Comparison of ENCODE assay signal across 7 cellular contexts in the genomic region with DNA sequence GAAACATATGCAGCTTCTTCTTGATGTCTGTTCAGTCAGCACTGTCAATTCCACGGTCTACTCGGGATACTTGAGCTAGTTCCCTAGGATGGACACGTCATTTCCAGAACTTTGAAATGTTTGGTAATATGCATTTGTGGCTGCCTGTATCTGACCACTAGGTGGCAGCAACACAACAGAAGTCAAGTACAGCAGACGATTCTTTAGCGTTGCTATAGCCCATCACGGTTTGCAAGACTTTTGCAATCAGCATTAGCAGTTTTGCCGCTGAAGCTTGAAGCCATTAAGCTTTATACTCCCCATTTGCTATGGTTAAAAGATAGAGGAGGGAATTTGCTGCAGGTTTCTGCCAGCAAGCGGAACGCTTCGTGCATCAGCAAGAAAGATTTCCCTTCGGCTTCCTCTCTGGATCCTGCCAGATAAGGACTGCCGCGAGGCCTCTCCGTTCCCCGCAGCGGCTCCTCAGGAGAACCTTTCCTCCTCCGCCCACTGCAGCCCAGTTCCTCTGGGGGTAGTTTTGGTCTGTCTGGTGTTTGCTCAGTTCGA.
DNase-seq lines count a peak whose midpoint lies in the region; ATAC-seq and TF ChIP-seq lines count a peak whose summit lies in the region.

No MANE protein-coding gene starts in this region.

- peak; percentile 38 to 83 for DNase-seq in NCI-H526 (lab: John Stamatoyannopoulos, UW)
- peak; percentile 92 for DNase-seq in activated CD4-positive, alpha-beta T cell treated with anti-CD3 and anti-CD28 coated beads, Interleukin-2, amount 10 ng/mL, durations not matched to agents 24 days and 14 days
- DNase-seq in dermis blood vessel endothelial cell = peak; percentile 98
- peak; percentile 87 to 93 for DNase-seq in lower leg skin (ENCODE audit: low spot score in 2 of 2)
- DNase-seq in stimulated activated CD4-positive, alpha-beta T cell treated with anti-CD3 and anti-CD28 coated beads, TNF-alpha, amount 100 ng/mL, for 1 hour (ENCODE audit: low read depth in 3 of 3, low spot score in 1 of 3) = peak; percentile 17 to 37 (median 24)

- TF ChIP-seq CTCF in GM12875 (IDR thresholded peaks at IDR 0.05; ENCODE audit: borderline replicate concordance, insufficient read depth, low read depth, low read length) = peak; percentile 74
- TF ChIP-seq CTCF in lower leg skin (IDR thresholded peaks at IDR 0.05) = peak in 1 of 3 donors; percentile 53

- ATAC-seq in HG03196 (IDR thresholded peaks at IDR 0.05; ENCODE audit: unreplicated experiment) = peak; percentile 63

- H3K27me3 Mint-ChIP-seq in activated CD4-positive, alpha-beta T cell treated with anti-CD3 and anti-CD28 coated beads, Interleukin-2, amount 10 ng/mL, durations not matched to agents 24 days and 14 days = no peaks in the 10 kb centered on the region

- no peaks in the 10 kb centered on the region for H3K36me3 Mint-ChIP-seq in activated CD4-positive, alpha-beta T cell treated with anti-CD3 and anti-CD28 coated beads, Interleukin-2, amount 10 ng/mL, durations not matched to agents 24 days and 14 days (ENCODE audit: low read depth)

- H3K4me3 ChIP-seq in GM12875 (ENCODE audit: low read depth, low read length) (peak overlapping the region; percentile 8), lower leg skin (ENCODE audit: low read depth, poor library complexity, severe bottlenecking) (no peak overlapping the region)

- WGBS in lower leg skin, 2 donors = 5 to 11% methylated on average over 18 of the region's 18 CpGs

- H3K27ac Mint-ChIP-seq in activated CD4-positive, alpha-beta T cell treated with anti-CD3 and anti-CD28 coated beads, Interleukin-2, amount 10 ng/mL, durations not matched to agents 24 days and 14 days = no peak overlapping the region

- TF ChIP-seq POLR2A in lower leg skin (IDR thresholded peaks at IDR 0.05) = no peak

- intact Hi-C loops in activated CD4-positive, alpha-beta T cell treated with anti-CD3 and anti-CD28 coated beads, Interleukin-2, amount 10 ng/mL, durations not matched to agents 24 days and 14 days (cut with micrococcal nuclease) = loop anchor here (1.0 to 10.0 kb wide), 5 partner anchors 160 to 339 kb away; a partner anchor contains a TSS
- intact Hi-C loops in lower leg skin (cut with DNase I; ENCODE audit: low total_unique reads) = loop anchor here (5.0 kb wide), 1 partner anchor 201 kb away; no protein-coding TSS in a partner anchor

- peak overlapping the region; percentile 36 for H3K4me3 Mint-ChIP-seq in activated CD4-positive, alpha-beta T cell treated with anti-CD3 and anti-CD28 coated beads, Interleukin-2, amount 10 ng/mL, durations not matched to agents 24 days and 14 days

- H3K4me1 Mint-ChIP-seq in activated CD4-positive, alpha-beta T cell treated with anti-CD3 and anti-CD28 coated beads, Interleukin-2, amount 10 ng/mL, durations not matched to agents 24 days and 14 days = peaks cover 4% of the 10 kb centered on the region

- no peaks in the 10 kb centered on the region for H3K9me3 Mint-ChIP-seq in activated CD4-positive, alpha-beta T cell treated with anti-CD3 and anti-CD28 coated beads, Interleukin-2, amount 10 ng/mL, durations not matched to agents 24 days and 14 days

Comparison
In these comparisons a context has a peak if more than half of its experiments do, and no peak if none do; other contexts are left out.
1. DNase-seq: peak in every context shown above with its lines; median percentile 98 in dermis blood vessel endothelial cell; 92 in activated CD4-positive, alpha-beta T cell treated with anti-CD3 and anti-CD28 coated beads, Interleukin-2, amount 10 ng/mL, durations not matched to agents 24 days and 14 days; 90 in lower leg skin; 60 in NCI-H526; 24 in stimulated activated CD4-positive, alpha-beta T cell treated with anti-CD3 and anti-CD28 coated beads, TNF-alpha, amount 100 ng/mL, for 1 hour.